In the genomic region with DNA sequence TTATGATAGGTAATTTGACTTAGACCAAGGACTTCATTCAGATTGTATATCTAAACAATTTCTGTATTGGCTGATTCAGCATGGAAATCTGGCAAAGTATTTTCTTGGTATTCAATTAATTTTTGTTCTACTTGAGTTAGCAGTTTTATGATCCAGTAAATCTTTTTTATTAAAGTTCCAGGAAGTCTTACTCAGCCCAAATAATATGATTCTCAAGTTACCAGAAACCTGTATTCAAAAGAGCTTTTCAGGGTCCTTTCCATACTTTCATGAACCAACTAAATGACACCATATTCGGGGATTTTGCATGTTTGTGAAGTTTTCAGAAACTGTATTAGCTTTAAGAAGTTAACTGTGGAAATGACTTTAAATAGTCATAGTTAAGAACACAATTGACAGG, we compare ENCODE assay signal across 23 cellular contexts.
A peak's percentile ranks its signal among the peaks of the same experiment; 100 is the strongest.
DNase-seq lines count a peak whose midpoint lies in the region; ATAC-seq, FAIRE-seq and TF ChIP-seq lines count a peak whose summit lies in the region.
"Had no signal": no experiment of that assay in that cellular context is flagged by ENCODE, and none has a peak within 500 bp of the region (broad histone marks: within the 10 kb centered on the region; RNA-seq: fewer than 3 reads in every experiment).

No MANE protein-coding gene starts in this region.

- H3K9ac ChIP-seq in Karpas-422 (ENCODE audit: low read length) (no peak overlapping the region), PC-3 (ENCODE audit: low read length) (no peak overlapping the region)
- H3K9ac ChIP-seq: BLaER1 treated with 17β-estradiol and CSF1 and Interleukin-3, amounts not matched to agents 10 nM and 100 nM had no signal

- H3K4me3 ChIP-seq in Karpas-422 (ENCODE audit: low read length) (no peak overlapping the region), PC-3 (ENCODE audit: low read length) (no peak overlapping the region), gastroesophageal sphincter (no peak overlapping the region)
- H3K4me3 ChIP-seq: BLaER1 treated with 17β-estradiol and CSF1 and Interleukin-3, amounts not matched to agents 10 nM and 100 nM had no signal

- CTCF ChIA-PET in PC-3 (lab: Charles Lee), result no interaction called here

- no peaks in the 10 kb centered on the region for H4K20me1 ChIP-seq in Karpas-422 (ENCODE audit: insufficient read depth, low read depth, low read length)
- H4K20me1 ChIP-seq in PC-3 (ENCODE audit: low read length), result no peaks in the 10 kb centered on the region
- H4K20me1 ChIP-seq: BLaER1 treated with 17β-estradiol and CSF1 and Interleukin-3, amounts not matched to agents 10 nM and 100 nM had no signal

- H3K27ac ChIP-seq in Karpas-422 (ENCODE audit: low read length) (no peak overlapping the region), PC-3 (ENCODE audit: low read length) (no peak overlapping the region), gastroesophageal sphincter (no peak overlapping the region)
- H3K27ac ChIP-seq: BLaER1 treated with 17β-estradiol and CSF1 and Interleukin-3, amounts not matched to agents 10 nM and 100 nM; C4-2B had no signal

- WGBS in gastroesophageal sphincter (ENCODE audit: low coverage in 1 of 2), 2 donors, result 78 to 79% methylated on average over 1 of the region's 1 CpG

- POLR2A ChIA-PET in PC-3 (lab: Charles Lee; ENCODE audit: unreplicated experiment), result no interaction called here

- H3K9me3 ChIP-seq in Karpas-422 (ENCODE audit: low read length) (peaks cover 5% of the 10 kb centered on the region), PC-3 (ENCODE audit: low read length) (no peaks in the 10 kb centered on the region), gastroesophageal sphincter (no peaks in the 10 kb centered on the region)
- H3K9me3 ChIP-seq: Caco-2 had no signal

- DNase-seq in Karpas-422 (no peak), PC-3 (peak; percentile 32), left kidney (ENCODE audit: low read depth, low spot score) (peak; percentile 3), NCI-H1436 treated with DMSO at 0.1 percent for 48 hours (lab: John Stamatoyannopoulos, UW) (no peak), omental fat pad (ENCODE audit: low spot score) (no peak)
- DNase-seq: 8988T; AML-193; Caco-2; Calu3; CD4-positive, alpha-beta T cell; CD8-positive, alpha-beta T cell; DMS79 treated with DMSO at 0.1 percent for 48 hours; GF-D8 had no signal

- peak overlapping the region; percentile 31 for H2AFZ ChIP-seq in Karpas-422 (ENCODE audit: low read length)
- no peak overlapping the region for H2AFZ ChIP-seq in PC-3 (ENCODE audit: low read length)

- peak; percentile 21 for FAIRE-seq in endometrium (lab: Jason Lieb, UNC)
- FAIRE-seq: A204.1, D721Med, G401.6, GM12891, GM19239 had no signal

- H3K79me2 ChIP-seq in Karpas-422 (ENCODE audit: low read length) (no peaks in the 10 kb centered on the region), PC-3 (ENCODE audit: low read length) (no peaks in the 10 kb centered on the region)

- H3K4me2 ChIP-seq in Karpas-422 (ENCODE audit: low read depth, low read length, poor library complexity, severe bottlenecking) (no peak overlapping the region), PC-3 (ENCODE audit: low read length) (peak overlapping the region; percentile 13; the same call in 1 of the 2 replicates)
- H3K4me2 ChIP-seq: BLaER1 treated with 17β-estradiol and CSF1 and Interleukin-3, amounts not matched to agents 10 nM and 100 nM had no signal

- no TSS peak for BruUV-seq in PC-3 (replicated peaks; lab: Mats Ljungman, UMichigan)

- H3K27me3 ChIP-seq in Karpas-422 (ENCODE audit: low read length), result no peaks in the 10 kb centered on the region
- no peaks in the 10 kb centered on the region for H3K27me3 ChIP-seq in PC-3 (ENCODE audit: low read length)
- no peaks in the 10 kb centered on the region for H3K27me3 ChIP-seq in gastroesophageal sphincter
- H3K27me3 ChIP-seq: BLaER1 treated with 17β-estradiol and CSF1 and Interleukin-3, amounts not matched to agents 10 nM and 100 nM had no signal

- no peaks in the 10 kb centered on the region for H3F3A ChIP-seq in PC-3 (ENCODE audit: low read length, unreplicated experiment)

- TF ChIP-seq EP300 in gastroesophageal sphincter (IDR thresholded peaks at IDR 0.05), result no peak

- H3K36me3 ChIP-seq in Karpas-422 (ENCODE audit: insufficient read depth, low read length) (no peaks in the 10 kb centered on the region), PC-3 (ENCODE audit: low read depth, low read length) (no peaks in the 10 kb centered on the region), gastroesophageal sphincter (no peaks in the 10 kb centered on the region)
- H3K36me3 ChIP-seq: BLaER1 treated with 17β-estradiol and CSF1 and Interleukin-3, amounts not matched to agents 10 nM and 100 nM had no signal

- TF ChIP-seq POLR2A in gastroesophageal sphincter (IDR thresholded peaks at IDR 0.05), result no peak

- H3K9me2 ChIP-seq in Karpas-422 (replicated peaks; ENCODE audit: insufficient read depth, low read length) (no peaks in the 10 kb centered on the region), PC-3 (replicated peaks; ENCODE audit: low read length) (no peaks in the 10 kb centered on the region)

- intact Hi-C loops in PC-3 (cut with micrococcal nuclease), result loop anchor here (2.0 to 5.0 kb wide), 2 partner anchors 76 to 662 kb away; partner anchors contain the start of gene LRFN5

- H3K4me1 ChIP-seq in Karpas-422 (ENCODE audit: low read length) (no peaks in the 10 kb centered on the region), PC-3 (ENCODE audit: insufficient read depth, low read length) (peaks cover 10% of the 10 kb centered on the region), gastroesophageal sphincter (no peaks in the 10 kb centered on the region)
- H3K4me1 ChIP-seq: BLaER1 treated with 17β-estradiol and CSF1 and Interleukin-3, amounts not matched to agents 10 nM and 100 nM; Caco-2 had no signal

- TF ChIP-seq CTCF in PC-3 (conservative IDR thresholded peaks at IDR 0.05; ENCODE audit: low read depth, low read length), result no peak
- no peak for TF ChIP-seq CTCF in omental fat pad (IDR thresholded peaks at IDR 0.05)
- no peak for TF ChIP-seq CTCF in gastroesophageal sphincter (IDR thresholded peaks at IDR 0.05)

- ATAC-seq in PC-3, result peak; percentile 94
- no peak for ATAC-seq in omental fat pad (ENCODE audit: low FRiP score)
- ATAC-seq in gastroesophageal sphincter, result no peak
- no peak for ATAC-seq in HG02870 (IDR thresholded peaks at IDR 0.05; ENCODE audit: unreplicated experiment)
- ATAC-seq: CD8-positive, alpha-beta T cell had no signal

Comparison
In these comparisons a context has a peak if more than half of its experiments do, and no peak if none do; other contexts are left out.
1. DNase-seq: peak in PC-3 (single experiment) and left kidney (single experiment); none in Karpas-422 (single experiment), NCI-H1436 treated with DMSO at 0.1 percent for 48 hours (single experiment) and omental fat pad (single experiment).